Comparison of ENCODE assay signal across 20 cellular contexts in genomic region chr6:2919401-2919800, GRCh38. TPM values are rescaled to one million over a fixed set of nuclear protein-coding genes. Genes with fewer than 3 reads are reported as not detected.
DNase-seq lines count a peak whose midpoint lies in the region; ATAC-seq lines count a peak whose summit lies in the region.
"Had no signal": no experiment of that assay in that cellular context is flagged by ENCODE, and none has a peak within 500 bp of the region (broad histone marks: within the 10 kb centered on the region; RNA-seq: fewer than 3 reads in every experiment).

No MANE protein-coding gene starts in this region.

- peak overlapping the region; percentile 2 to 10 for H3K27ac Mint-ChIP-seq in activated naive CD4-positive, alpha-beta T cell treated with anti-CD3 and anti-CD28 coated beads, Interleukin-2, amount 50 U/mL, for 72 hours
- peak overlapping the region; percentile 45 for H3K27ac Mint-ChIP-seq in activated CD8-positive, alpha-beta memory T cell treated with anti-CD3 and anti-CD28 coated beads, Interleukin-2, amount 10 ng/mL, durations not matched to agents 7 days and 5 days
- peak overlapping the region; percentile 40 for H3K27ac Mint-ChIP-seq in stimulated activated memory B cell treated with anti-CD40 and anti-IgM and Interleukin-4, amounts not matched to agents 10 μg/mL and 1 μg/mL and 100 μg/mL, for 72 hours
- H3K27ac Mint-ChIP-seq: brain, IgD-negative memory B cell had no signal

- H3K9me3 Mint-ChIP-seq in activated naive CD4-positive, alpha-beta T cell treated with anti-CD3 and anti-CD28 coated beads, Interleukin-2, amount 50 U/mL, for 72 hours = peaks cover 0 to 6% of the 10 kb centered on the region in 2 donors
- H3K9me3 Mint-ChIP-seq in activated CD8-positive, alpha-beta memory T cell treated with anti-CD3 and anti-CD28 coated beads, Interleukin-2, amount 10 ng/mL, durations not matched to agents 7 days and 5 days (ENCODE audit: low read depth) = no peaks in the 10 kb centered on the region
- H3K9me3 Mint-ChIP-seq in stimulated activated memory B cell treated with anti-CD40 and anti-IgM and Interleukin-4, amounts not matched to agents 10 μg/mL and 1 μg/mL and 100 μg/mL, for 72 hours = peaks cover 3% of the 10 kb centered on the region
- H3K9me3 Mint-ChIP-seq: IgD-negative memory B cell had no signal

- H3K4me3 Mint-ChIP-seq in activated CD8-positive, alpha-beta memory T cell treated with anti-CD3 and anti-CD28 coated beads, Interleukin-2, amount 10 ng/mL, durations not matched to agents 7 days and 5 days = no peak overlapping the region
- no peak overlapping the region for H3K4me3 Mint-ChIP-seq in stimulated activated memory B cell treated with anti-CD40 and anti-IgM and Interleukin-4, amounts not matched to agents 10 μg/mL and 1 μg/mL and 100 μg/mL, for 72 hours
- H3K4me3 Mint-ChIP-seq: brain had no signal

- no peak overlapping the region for H3K27ac ChIP-seq in caudate nucleus (ENCODE audit: low read depth, low read length)
- H3K27ac ChIP-seq: gastrocnemius medialis, ovary, sigmoid colon had no signal

- ATAC-seq in activated naive CD4-positive, alpha-beta T cell treated with anti-CD3 and anti-CD28 coated beads, Interleukin-2, amount 50 U/mL, for 72 hours = no peak
- ATAC-seq in activated CD8-positive, alpha-beta memory T cell treated with anti-CD3 and anti-CD28 coated beads, Interleukin-2, amount 10 ng/mL, durations not matched to agents 7 days and 5 days = no peak
- ATAC-seq in left lobe of liver = no peak
- ATAC-seq in stimulated activated memory B cell treated with anti-CD40 and anti-IgM and Interleukin-4, amounts not matched to agents 10 μg/mL and 1 μg/mL and 100 μg/mL, for 72 hours = no peak
- ATAC-seq: gastrocnemius medialis, left colon, mucosa of descending colon had no signal

- no peaks in the 10 kb centered on the region for H3K27me3 Mint-ChIP-seq in activated CD8-positive, alpha-beta memory T cell treated with anti-CD3 and anti-CD28 coated beads, Interleukin-2, amount 10 ng/mL, durations not matched to agents 7 days and 5 days
- H3K27me3 Mint-ChIP-seq in stimulated activated memory B cell treated with anti-CD40 and anti-IgM and Interleukin-4, amounts not matched to agents 10 μg/mL and 1 μg/mL and 100 μg/mL, for 72 hours = no peaks in the 10 kb centered on the region
- H3K27me3 Mint-ChIP-seq: IgD-negative memory B cell had no signal

- CTCF ChIA-PET in activated CD8-positive, alpha-beta memory T cell treated with anti-CD3 and anti-CD28 coated beads, Interleukin-2, amount 10 ng/mL, durations not matched to agents 7 days and 5 days (lab: Charles Lee) = interaction anchor here (1.5 to 4.8 kb wide), 2 partner anchors 12 to 70 kb away, joined by 5 to 34 read pairs; no protein-coding TSS in a partner anchor

- peaks cover 0 to 8% of the 10 kb centered on the region in 2 donors for H3K36me3 Mint-ChIP-seq in activated naive CD4-positive, alpha-beta T cell treated with anti-CD3 and anti-CD28 coated beads, Interleukin-2, amount 50 U/mL, for 72 hours
- H3K36me3 Mint-ChIP-seq in activated CD8-positive, alpha-beta memory T cell treated with anti-CD3 and anti-CD28 coated beads, Interleukin-2, amount 10 ng/mL, durations not matched to agents 7 days and 5 days = peaks cover 5% of the 10 kb centered on the region
- peaks cover 5% of the 10 kb centered on the region for H3K36me3 Mint-ChIP-seq in stimulated activated memory B cell treated with anti-CD40 and anti-IgM and Interleukin-4, amounts not matched to agents 10 μg/mL and 1 μg/mL and 100 μg/mL, for 72 hours
- H3K36me3 Mint-ChIP-seq: IgD-negative memory B cell had no signal

- no peak for DNase-seq in activated naive CD4-positive, alpha-beta T cell treated with anti-CD3 and anti-CD28 coated beads, Interleukin-2, amount 50 U/mL, for 72 hours (ENCODE audit: low spot score in 2 of 2)
- DNase-seq in activated naive CD4-positive, alpha-beta T cell treated with anti-CD3 and anti-CD28 coated beads, Interleukin-2, amount 50 U/mL, for 16 hours = no peak
- DNase-seq in activated CD8-positive, alpha-beta memory T cell treated with anti-CD3 and anti-CD28 coated beads, Interleukin-2, amount 10 ng/mL, durations not matched to agents 7 days and 5 days = no peak
- DNase-seq in left lobe of liver (ENCODE audit: low spot score) = peak; percentile 22
- DNase-seq in HUDEP-2 (lab: John Stamatoyannopoulos, UW; ENCODE audit: unreplicated experiment in 76 of 76) = no peak
- no peak for DNase-seq in iPS-NIHi7 (ENCODE audit: extremely low spot score)
- no peak for DNase-seq in caudate nucleus (lab: John Stamatoyannopoulos, UW)
- DNase-seq: Caco-2; gastrocnemius medialis; left colon; mucosa of descending colon; NCI-H1694 treated with DMSO at 0.1 percent for 48 hours; ovary; sigmoid colon; stimulated activated CD4-positive, alpha-beta T cell treated with anti-CD3 and anti-CD28 coated beads, Interleukin-1b, Interleukin-23, amount 100 ng/mL, for 48 hours; substantia nigra had no signal

- H3K4me1 Mint-ChIP-seq in activated CD8-positive, alpha-beta memory T cell treated with anti-CD3 and anti-CD28 coated beads, Interleukin-2, amount 10 ng/mL, durations not matched to agents 7 days and 5 days = peaks cover 21% of the 10 kb centered on the region
- peaks cover 12% of the 10 kb centered on the region for H3K4me1 Mint-ChIP-seq in stimulated activated memory B cell treated with anti-CD40 and anti-IgM and Interleukin-4, amounts not matched to agents 10 μg/mL and 1 μg/mL and 100 μg/mL, for 72 hours

RNA-seq across cellular contexts. Expression of gene SERPINB9, which starts 16.3 kb away (rescaled TPM):
- 100 to 1,000 TPM in 1 of 2 donors, 10 to 100 TPM in 1; 51.3 to 102 TPM for total RNA-seq in activated naive CD4-positive, alpha-beta T cell treated with anti-CD3 and anti-CD28 coated beads, Interleukin-2, amount 50 U/mL, for 72 hours
- 10 to 100 TPM; 56.0 to 94.9 TPM for total RNA-seq in activated CD8-positive, alpha-beta memory T cell treated with anti-CD3 and anti-CD28 coated beads, Interleukin-2, amount 10 ng/mL, durations not matched to agents 7 days and 5 days
- total RNA-seq in left lobe of liver = 2.0 TPM
- total RNA-seq: H4 had no signal

RNA-seq across cellular contexts. Expression of gene SERPINB6, which starts 52.0 kb away (rescaled TPM):
- total RNA-seq in activated naive CD4-positive, alpha-beta T cell treated with anti-CD3 and anti-CD28 coated beads, Interleukin-2, amount 50 U/mL, for 72 hours = 10 to 100 TPM; 11.1 to 78.4 TPM
- 10 to 100 TPM; 55.2 to 56.0 TPM for total RNA-seq in activated CD8-positive, alpha-beta memory T cell treated with anti-CD3 and anti-CD28 coated beads, Interleukin-2, amount 10 ng/mL, durations not matched to agents 7 days and 5 days
- total RNA-seq in left lobe of liver = 31.8 TPM

Comparison
In these comparisons a context has a peak if more than half of its experiments do, and no peak if none do; other contexts are left out.
1. RNA of gene SERPINB9, which starts 16.3 kb away (total RNA-seq): 51.3 to 102 TPM in activated naive CD4-positive, alpha-beta T cell treated with anti-CD3 and anti-CD28 coated beads, Interleukin-2, amount 50 U/mL, for 72 hours and 56.0 to 94.9 TPM in activated CD8-positive, alpha-beta memory T cell treated with anti-CD3 and anti-CD28 coated beads, Interleukin-2, amount 10 ng/mL, durations not matched to agents 7 days and 5 days; 2.0 TPM in left lobe of liver (single experiment); every median in the first group is over 10 times any median in the second.
2. Peak in every context shown above with its lines, with median percentiles within 50 percentile points of each other: H3K27ac Mint-ChIP-seq.